ENCODE assay signal across 21 cellular contexts in the genomic region with DNA sequence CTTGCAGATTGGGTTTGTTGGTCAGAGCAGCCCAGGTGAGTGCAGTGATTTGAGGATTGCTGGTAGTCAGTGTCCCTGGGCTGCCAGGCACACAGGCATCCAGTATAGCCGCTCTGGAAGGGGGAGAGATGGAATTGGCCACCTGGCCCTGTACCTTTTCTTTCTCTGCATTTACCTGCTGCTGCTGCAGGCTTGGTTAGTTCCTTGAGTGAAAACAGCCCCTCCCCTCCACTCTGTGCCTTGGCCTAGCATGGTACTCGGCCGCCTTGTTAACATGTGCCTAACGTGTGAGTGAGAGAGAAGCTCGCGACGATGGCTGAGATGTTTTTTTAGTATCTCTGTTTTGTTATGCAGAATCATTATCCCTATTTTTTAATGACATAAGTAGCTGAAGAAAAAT. TPM values are rescaled to one million over a fixed set of nuclear protein-coding genes. Genes with fewer than 3 reads are reported as not detected.
A peak's percentile ranks its signal among the peaks of the same experiment; 100 is the strongest.
DNase-seq lines count a peak whose midpoint lies in the region; ATAC-seq, FAIRE-seq and TF ChIP-seq lines count a peak whose summit lies in the region.
"Had no signal": no experiment of that assay in that cellular context is flagged by ENCODE, and none has a peak within 500 bp of the region (broad histone marks: within the 10 kb centered on the region; RNA-seq: fewer than 3 reads in every experiment).

No MANE protein-coding gene starts in this region.

- no peak overlapping the region for H3K4me3 Mint-ChIP-seq in Caco-2 (ENCODE audit: unreplicated experiment)
- no peak overlapping the region for H3K4me3 Mint-ChIP-seq in activated naive CD8-positive, alpha-beta T cell treated with anti-CD3 and anti-CD28 coated beads, Interleukin-2, amount 50 U/mL, for 24 hours

- TF ChIP-seq EP300 in A549 (IDR thresholded peaks at IDR 0.05), result no peak

- no peak for TF ChIP-seq POLR2A in A549 (IDR thresholded peaks at IDR 0.05; ENCODE audit: low read length)

- H3K36me3 Mint-ChIP-seq in Caco-2 (ENCODE audit: insufficient read depth, unreplicated experiment), result peaks cover 29% of the 10 kb centered on the region
- H3K36me3 Mint-ChIP-seq in activated naive CD8-positive, alpha-beta T cell treated with anti-CD3 and anti-CD28 coated beads, Interleukin-2, amount 50 U/mL, for 24 hours (ENCODE audit: low read depth), result peaks cover 18% of the 10 kb centered on the region

- no peak for TF ChIP-seq RAD21 in A549 (conservative IDR thresholded peaks at IDR 0.05 in 1 of 2, IDR thresholded peaks at IDR 0.05 in 1 of 2)

- H3K9me3 ChIP-seq in A549, result no peaks in the 10 kb centered on the region
- H3K9me3 ChIP-seq in Caco-2, result no peaks in the 10 kb centered on the region
- H3K9me3 ChIP-seq in mucosa of rectum (ENCODE audit: control insufficient read depth in 2 of 2, low read length in 2 of 2), result no peaks in the 10 kb centered on the region
- H3K9me3 ChIP-seq: SJSA1 had no signal

- peak overlapping the region; percentile 26; the same call in 2 of the 3 replicates for H3K4me2 ChIP-seq in A549

- ATAC-seq in A549 (no peak; a peak in 1 of 6 replicates), GM18502 (IDR thresholded peaks at IDR 0.05; ENCODE audit: poor library complexity, unreplicated experiment) (no peak)
- ATAC-seq in activated naive CD8-positive, alpha-beta T cell treated with anti-CD3 and anti-CD28 coated beads, Interleukin-2, amount 50 U/mL, for 24 hours, result no peak
- ATAC-seq: Panc1 had no signal

- peak overlapping the region in 1 of 2 donors; percentile 36 for H3K9ac ChIP-seq in mucosa of rectum (ENCODE audit: low read depth in 1 of 2, low read length in 2 of 2)

- H3K27me3 ChIP-seq in Caco-2 (replicated peaks; ENCODE audit: control insufficient read depth, insufficient read depth, low read length) (no peaks in the 10 kb centered on the region), mucosa of rectum (ENCODE audit: control insufficient read depth in 2 of 2, insufficient read depth in 2 of 2, low read length in 2 of 2) (no peaks in the 10 kb centered on the region)
- H3K27me3 ChIP-seq: SJSA1 had no signal

- 95% methylated on average over 7 of the region's 7 CpGs for WGBS in A549 (ENCODE audit: missing lambda C conversion rate)

- H3K27me3 Mint-ChIP-seq in Caco-2 (ENCODE audit: insufficient read depth, unreplicated experiment), result no peaks in the 10 kb centered on the region
- no peaks in the 10 kb centered on the region for H3K27me3 Mint-ChIP-seq in activated naive CD8-positive, alpha-beta T cell treated with anti-CD3 and anti-CD28 coated beads, Interleukin-2, amount 50 U/mL, for 24 hours

- H3K27ac ChIP-seq in A549, result no peak overlapping the region
- peak overlapping the region; percentile 81 for H3K27ac ChIP-seq in mucosa of rectum (ENCODE audit: low read depth in 2 of 2, low read length in 2 of 2)
- H3K27ac ChIP-seq: SJSA1 had no signal

- FAIRE-seq in A549 (lab: Jason Lieb, UNC), result no peak
- FAIRE-seq: GM12891, GM18507, H1 had no signal

- H3K9me3 Mint-ChIP-seq in Caco-2 (ENCODE audit: unreplicated experiment), result no peaks in the 10 kb centered on the region
- H3K9me3 Mint-ChIP-seq in activated naive CD8-positive, alpha-beta T cell treated with anti-CD3 and anti-CD28 coated beads, Interleukin-2, amount 50 U/mL, for 24 hours, result no peaks in the 10 kb centered on the region

- intact Hi-C loops in Caco-2 (cut with micrococcal nuclease; ENCODE audit: unreplicated experiment), result loop anchor here (1.0 to 10.0 kb wide), 3 partner anchors 16 to 98 kb away; a partner anchor contains a TSS

- POLR2A ChIA-PET in A549 (lab: Yijun Ruan, JAX), result no interaction called here
- POLR2A ChIA-PET in Caco-2 (lab: Charles Lee), result interaction anchor here (1.0 to 1.2 kb wide), 3 partner anchors 15 to 62 kb away, joined by 3 to 9 read pairs (median 3); a partner anchor contains a TSS

- peak overlapping the region; percentile 31 for H3K27ac Mint-ChIP-seq in Caco-2 (ENCODE audit: unreplicated experiment)
- H3K27ac Mint-ChIP-seq in activated naive CD8-positive, alpha-beta T cell treated with anti-CD3 and anti-CD28 coated beads, Interleukin-2, amount 50 U/mL, for 24 hours, result no peak overlapping the region

- TF ChIP-seq CTCF in A549 (IDR thresholded peaks at IDR 0.05) (no peak), Caco-2 (IDR thresholded peaks at IDR 0.05; ENCODE audit: insufficient read depth in 1 of 2, low read depth in 1 of 2, low read length in 1 of 2, severe bottlenecking in 1 of 2, unreplicated experiment in 1 of 2) (no peak)

- CTCF ChIA-PET in A549 (lab: Yijun Ruan, JAX), result no interaction called here
- CTCF ChIA-PET in Caco-2 (lab: Charles Lee), result interaction anchor here (0.9 to 1.8 kb wide), 5 partner anchors 10 to 179 kb away, joined by 3 to 7 read pairs (median 4); no protein-coding TSS in a partner anchor

- peaks cover 13% of the 10 kb centered on the region for H3K4me1 ChIP-seq in A549
- H3K4me1 ChIP-seq in Caco-2, result peaks cover 14% of the 10 kb centered on the region
- H3K4me1 ChIP-seq in mucosa of rectum (ENCODE audit: control insufficient read depth in 2 of 2, insufficient read depth in 2 of 2, low read length in 2 of 2), result peaks cover 35 to 39% of the 10 kb centered on the region in 2 donors
- H3K4me1 ChIP-seq: SJSA1 had no signal

- H3K4me3 ChIP-seq in A549, result no peak overlapping the region
- no peak overlapping the region for H3K4me3 ChIP-seq in Caco-2 (ENCODE audit: low read depth, low read length)
- no peak overlapping the region for H3K4me3 ChIP-seq in mucosa of rectum (ENCODE audit: low read length in 2 of 2)
- H3K4me3 ChIP-seq: SJSA1 had no signal

- H3K36me3 ChIP-seq in Caco-2 (ENCODE audit: control insufficient read depth, insufficient read depth, low read length) (peaks cover 1% of the 10 kb centered on the region; the same call in 1 of the 2 replicates), mucosa of rectum (ENCODE audit: control insufficient read depth in 2 of 2, insufficient read depth in 2 of 2, low read length in 2 of 2) (peaks cover 37 to 42% of the 10 kb centered on the region in 2 donors)

- BruUV-seq in Caco-2 (replicated peaks; lab: Mats Ljungman, UMichigan), result no TSS peak

- peaks cover 22% of the 10 kb centered on the region for H3K4me1 Mint-ChIP-seq in Caco-2 (ENCODE audit: low read depth, unreplicated experiment)
- H3K4me1 Mint-ChIP-seq in activated naive CD8-positive, alpha-beta T cell treated with anti-CD3 and anti-CD28 coated beads, Interleukin-2, amount 50 U/mL, for 24 hours, result peaks cover 14% of the 10 kb centered on the region

- DNase-seq in A549 (ENCODE audit: low read depth in 1 of 2, low spot score in 1 of 2) (no peak), Caco-2 (peak in 1 of 2 experiments; percentile 22), dedifferentiated amniotic fluid mesenchymal stem cell (ENCODE audit: extremely low spot score) (peak; percentile 1), NCI-H2227 treated with DMSO at 0.1 percent for 48 hours (lab: John Stamatoyannopoulos, UW) (no peak)
- no peak for DNase-seq in activated naive CD8-positive, alpha-beta T cell treated with anti-CD3 and anti-CD28 coated beads, Interleukin-2, amount 50 U/mL, for 24 hours
- DNase-seq: AML-193, DMS153, MM.1S, NCI-H1092, NCI-H1436 treated with DMSO at 0.1 percent for 48 hours, NCI-H2029, NCI-H446, NCI-H526 treated with DMSO at 0.1 percent for 48 hours had no signal

TF ChIP-seq in A549, 52 proteins besides CTCF, POLR2A, EP300 and RAD21:
- TF ChIP-seq TP53 (CRISPR knock-in tag; IDR thresholded peaks at IDR 0.05) (no peak), GATA3 (IDR thresholded peaks at IDR 0.05; ENCODE audit: borderline replicate concordance) (no peak), NFE2L2 (conservative IDR thresholded peaks at IDR 0.05; ENCODE audit: low read length) (no peak), JUN (IDR thresholded peaks at IDR 0.05) (no peak), ZC3H11A (IDR thresholded peaks at IDR 0.05) (no peak), MAZ (IDR thresholded peaks at IDR 0.05; ENCODE audit: borderline replicate concordance, low read depth, low read length) (no peak), KDM5A (IDR thresholded peaks at IDR 0.05) (no peak), SREBF2 (IDR thresholded peaks at IDR 0.05) (no peak), EHF (CRISPR knock-in tag; IDR thresholded peaks at IDR 0.05) (no peak), FOSL2 (IDR thresholded peaks at IDR 0.05) (no peak), FOSL2 (CRISPR knock-in tag; IDR thresholded peaks at IDR 0.05) (no peak), HOXB13 (CRISPR knock-in tag; IDR thresholded peaks at IDR 0.05; ENCODE audit: low read depth) (no peak), HEYL (CRISPR knock-in tag; IDR thresholded peaks at IDR 0.05) (no peak), CHD2 (IDR thresholded peaks at IDR 0.05; ENCODE audit: low read length, partially characterized antibody) (no peak), PHF8 (IDR thresholded peaks at IDR 0.05; ENCODE audit: borderline replicate concordance, low read depth) (no peak), CBX2 (IDR thresholded peaks at IDR 0.05; ENCODE audit: borderline replicate concordance, low read depth) (no peak), POLR2AphosphoS2 (conservative IDR thresholded peaks at IDR 0.05; ENCODE audit: low read length) (no peak), KDM1A (IDR thresholded peaks at IDR 0.05; ENCODE audit: low read depth) (no peak), MYC (IDR thresholded peaks at IDR 0.05; ENCODE audit: borderline replicate concordance, low read length) (no peak)

RNA-seq across cellular contexts. Expression of a gene that starts 49.3 kb away (rescaled TPM):
- polyA plus RNA-seq in A549 (2011; rRNA removed), result 0.25 and 0.36 TPM in 2 replicates
- polyA plus RNA-seq in A549 (2012; cell fraction: cytosol; rRNA removed), result 0.26 and 0.63 TPM in 2 replicates
- 3.4 and 6.2 TPM in 2 replicates for polyA plus RNA-seq in A549 (2012; cell fraction: nucleus; rRNA removed)
- polyA plus RNA-seq in A549 (2017; fragmentation: RNase III; extraction: RNeasy Plus Mini Kit Qiagen cat#74134 plus additional on column Dnase treatment), result 0.46 to 0.67 TPM (median 0.58 TPM) in 3 replicates
- polyA minus RNA-seq in A549 (2011; rRNA and poly(A)+ RNA removed), result 0.12 and 0.29 TPM in 2 replicates
- 70.7 TPM in 2 replicates for total RNA-seq in Caco-2 (2022)
- total RNA-seq: LHCN-M2, SJSA1 had no signal

Comparison
In these comparisons a context has a peak if more than half of its experiments do, and no peak if none do; other contexts are left out.
1. H3K27ac ChIP-seq: peak in mucosa of rectum (2 of 2); none in A549 (0 of 2).